In genomic region chr7:149838992-149839408, GRCh38 we compare ENCODE assay signal across 8 cellular contexts. TPM values are rescaled to one million over a fixed set of nuclear protein-coding genes. Genes with fewer than 3 reads are reported as not detected.
A peak's percentile ranks its signal among the peaks of the same experiment; 100 is the strongest.
DNase-seq lines count a peak whose midpoint lies in the region; ATAC-seq and TF ChIP-seq lines count a peak whose summit lies in the region.

No MANE protein-coding gene starts in this region.

- no peak for ATAC-seq in GM18511 (IDR thresholded peaks at IDR 0.05; ENCODE audit: unreplicated experiment)
- ATAC-seq in GM21529 (IDR thresholded peaks at IDR 0.05; ENCODE audit: unreplicated experiment) = no peak

- DNase-seq in Calu3 (no peak), M059J (ENCODE audit: low read depth) (peak; percentile 58), cardiac fibroblast (ENCODE audit: low read depth in 2 of 2) (peak; percentile 19 to 33), midbrain (lab: John Stamatoyannopoulos, UW) (peak; percentile 6), epidermal melanocyte (ENCODE audit: insufficient read length, low spot score) (no peak)
- no peak for DNase-seq in activated effector memory CD4-positive, alpha-beta T cell treated with Interleukin-2 at 50 U/mL for 16 hours

- H3K9me3 Mint-ChIP-seq in Calu3 (ENCODE audit: low read depth, unreplicated experiment) = no peaks in the 10 kb centered on the region

- CTCF ChIA-PET in Calu3 (lab: Charles Lee) = interaction anchor here (1.3 kb wide), 1 partner anchor 44 kb away, joined by 5 read pairs; no protein-coding TSS in a partner anchor

- intact Hi-C loops in Calu3 (cut with micrococcal nuclease; ENCODE audit: unreplicated experiment) = no loop called here

- no peak overlapping the region for H3K27ac Mint-ChIP-seq in Calu3 (ENCODE audit: unreplicated experiment)

- peaks cover 31% of the 10 kb centered on the region for H3K27me3 Mint-ChIP-seq in Calu3 (ENCODE audit: unreplicated experiment)

- no TSS peak for BruUV-seq in Calu3 (replicated peaks; lab: Mats Ljungman, UMichigan)

- H3K4me3 Mint-ChIP-seq in Calu3 (ENCODE audit: low read depth, unreplicated experiment) = peak overlapping the region; percentile 80

- TF ChIP-seq CTCF in Calu3 (IDR thresholded peaks at IDR 0.05; ENCODE audit: unreplicated experiment) = no peak
- TF ChIP-seq CTCF in cardiac fibroblast (IDR thresholded peaks at IDR 0.05; ENCODE audit: low read depth, low read length) = no peak

- H3K4me3 ChIP-seq in cardiac fibroblast (replicated peaks in 1 of 2; ENCODE audit: low read depth in 2 of 2, low read length in 2 of 2) = peak overlapping the region; percentile 80 to 87

- H3K36me3 Mint-ChIP-seq in Calu3 (ENCODE audit: insufficient read depth, unreplicated experiment) = peaks cover 20% of the 10 kb centered on the region

- peaks cover 6% of the 10 kb centered on the region for H3K4me1 Mint-ChIP-seq in Calu3 (ENCODE audit: low read depth, unreplicated experiment)

RNA-seq across cellular contexts. Expression of gene ZNF862, which starts 0.8 kb away (rescaled TPM):
- 17.7 and 19.4 TPM in 2 replicates for total RNA-seq in Calu3 (2022)
- total RNA-seq in M059J (2014; rRNA removed; shearing (Covaris generic)) = 5.0 and 6.4 TPM in 2 replicates

RNA-seq across cellular contexts. Expression of gene ATP6V0E2, which starts 34.8 kb away (rescaled TPM):
- 27.2 and 28.8 TPM in 2 replicates for total RNA-seq in Calu3 (2022)
- 76.4 and 76.6 TPM in 2 replicates for total RNA-seq in M059J (2014; rRNA removed; shearing (Covaris generic))

Comparison
In these comparisons a context has a peak if more than half of its experiments do, and no peak if none do; other contexts are left out.
1. DNase-seq: peak in M059J (single experiment), cardiac fibroblast (2 of 2) and midbrain (single experiment); none in Calu3 (single experiment), epidermal melanocyte (single experiment) and activated effector memory CD4-positive, alpha-beta T cell treated with Interleukin-2 at 50 U/mL for 16 hours (single experiment).